ENCODE assay signal across 17 cellular contexts in the genomic region with DNA sequence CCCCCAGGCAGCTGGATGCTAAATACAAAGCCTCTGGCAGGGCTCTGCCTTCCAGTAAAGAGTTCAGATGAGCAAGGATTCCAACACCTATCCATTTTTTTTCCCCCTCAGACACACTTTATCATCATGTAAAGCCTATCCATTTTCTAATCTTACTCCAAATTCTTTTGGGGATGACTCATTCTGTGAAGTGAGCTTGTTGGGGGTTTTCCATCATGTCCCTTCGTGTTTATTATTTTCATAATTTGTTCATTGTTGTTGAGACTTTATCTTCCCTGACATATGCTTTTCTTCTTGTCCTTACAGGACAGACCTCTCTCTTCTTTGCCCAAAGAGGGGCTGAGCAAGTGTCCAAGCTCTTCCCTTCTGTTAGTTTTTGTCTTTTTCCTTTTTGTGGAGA. TPM values are rescaled to one million over a fixed set of nuclear protein-coding genes. Genes with fewer than 3 reads are reported as not detected.
A peak's percentile ranks its signal among the peaks of the same experiment; 100 is the strongest.
DNase-seq lines count a peak whose midpoint lies in the region; ATAC-seq and TF ChIP-seq lines count a peak whose summit lies in the region.
"Had no signal": no experiment of that assay in that cellular context is flagged by ENCODE, and none has a peak within 500 bp of the region (broad histone marks: within the 10 kb centered on the region; RNA-seq: fewer than 3 reads in every experiment).

No MANE protein-coding gene starts in this region.

- H3K36me3 Mint-ChIP-seq in naive B cell: no peaks in the 10 kb centered on the region
- H3K36me3 Mint-ChIP-seq: immature natural killer cell had no signal

- H3K4me1 Mint-ChIP-seq in naive B cell: peaks cover 49 to 72% (median 64%) of the 10 kb centered on the region in 3 donors
- H3K4me1 Mint-ChIP-seq: immature natural killer cell had no signal

- H3K36me3 ChIP-seq in brain microvascular endothelial cell (replicated peaks) (no peaks in the 10 kb centered on the region), MG63 (no peaks in the 10 kb centered on the region)
- H3K36me3 ChIP-seq: cardiac muscle cell had no signal

- no peak for ATAC-seq in naive B cell (ENCODE audit: low read depth in 2 of 2)
- no peak for ATAC-seq in GM19452 (IDR thresholded peaks at IDR 0.05; ENCODE audit: unreplicated experiment)

- H3K27me3 Mint-ChIP-seq in naive B cell: no peaks in the 10 kb centered on the region

- in situ Hi-C loops in brain microvascular endothelial cell (cut with HindIII; ENCODE audit: low pct_ligation_motif_present, low sequenced_read_pairs): no loop called here

- no peak overlapping the region for H3K27ac ChIP-seq in brain microvascular endothelial cell
- H3K27ac ChIP-seq: C4-2B, cardiac muscle cell, skin epidermis had no signal

- peak overlapping the region in 5 of 6 donors; percentile 47 to 87 (median 78) for H3K27ac Mint-ChIP-seq in naive B cell
- H3K27ac Mint-ChIP-seq: immature natural killer cell had no signal

- no peaks in the 10 kb centered on the region for H3K9me3 Mint-ChIP-seq in naive B cell
- H3K9me3 Mint-ChIP-seq: immature natural killer cell had no signal

- DNase-seq in GM03348 (ENCODE audit: low spot score) (peak; percentile 55), NCI-H226 (peak; percentile 44), brain microvascular endothelial cell (peak; percentile 21), naive B cell (no peak), NCI-H1694 (lab: John Stamatoyannopoulos, UW) (no peak), MG63 (no peak)
- DNase-seq in stimulated activated CD4-positive, alpha-beta T cell treated with anti-CD3 and anti-CD28 coated beads, Interleukin-15, amount 100 ng/mL, for 24 hours: no peak
- DNase-seq: activated naive CD4-positive, alpha-beta T cell; immature natural killer cell; Karpas-422; midbrain; NCI-H524; stimulated activated naive CD4-positive, alpha-beta T cell had no signal

- H3K4me3 ChIP-seq in brain microvascular endothelial cell (ENCODE audit: low read depth, low read length) (no peak overlapping the region), MG63 (no peak overlapping the region)
- H3K4me3 ChIP-seq: cardiac muscle cell, skin epidermis had no signal

- TF ChIP-seq CTCF in brain microvascular endothelial cell (IDR thresholded peaks at IDR 0.05; ENCODE audit: low read depth, low read length, missing control alignments): no peak

- H3K9me3 ChIP-seq in MG63: no peaks in the 10 kb centered on the region

- H3K27me3 ChIP-seq in brain microvascular endothelial cell (replicated peaks): no peaks in the 10 kb centered on the region
- no peaks in the 10 kb centered on the region for H3K27me3 ChIP-seq in MG63
- H3K27me3 ChIP-seq: cardiac muscle cell had no signal

- H3K4me3 Mint-ChIP-seq in naive B cell: peak overlapping the region in 7 of 8 donors; percentile 47 to 88 (median 66)
- H3K4me3 Mint-ChIP-seq: immature natural killer cell had no signal

RNA-seq across cellular contexts. Expression of gene SH3BP5, which starts 34.7 kb away (rescaled TPM):
- 100 to 1,000 TPM in 5 of 6 donors, 10 to 100 TPM in 1; 71.3 to 177 (median 131) TPM for polyA plus RNA-seq in naive B cell (ENCODE audit: low read depth in 6 of 6)
- 2.8 and 3.1 TPM in 2 replicates for total RNA-seq in MG63 (2014; rRNA removed; shearing (Covaris generic); ENCODE audit: low replicate concordance)

Comparison
In these comparisons a context has a peak if more than half of its experiments do, and no peak if none do; other contexts are left out.
1. DNase-seq: peak in GM03348 (single experiment), NCI-H226 (single experiment) and brain microvascular endothelial cell (single experiment); none in naive B cell (single experiment), NCI-H1694 (single experiment), MG63 (single experiment) and stimulated activated CD4-positive, alpha-beta T cell treated with anti-CD3 and anti-CD28 coated beads, Interleukin-15, amount 100 ng/mL, for 24 hours (single experiment).